Comparison of ENCODE assay signal across 17 cellular contexts in the genomic region with DNA sequence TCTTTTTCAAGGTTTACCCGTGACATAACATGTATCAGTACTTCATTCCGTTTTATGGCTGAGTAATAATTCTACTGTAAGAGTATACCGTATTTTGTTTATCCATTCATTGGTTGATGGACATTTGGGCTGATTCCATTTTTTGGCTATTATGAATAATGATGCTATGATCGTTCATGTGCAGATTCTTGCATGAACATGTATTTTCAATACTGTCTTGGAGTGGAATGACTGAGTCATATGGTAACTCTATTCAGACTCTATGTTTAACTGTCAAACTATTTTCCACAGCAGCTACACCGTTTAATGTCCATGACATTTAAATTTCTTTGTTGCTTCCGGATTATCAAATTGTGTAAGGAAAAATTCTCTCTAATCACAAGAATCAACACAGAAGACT. TPM values are rescaled to one million over a fixed set of nuclear protein-coding genes. Genes with fewer than 3 reads are reported as not detected.
DNase-seq lines count a peak whose midpoint lies in the region; ATAC-seq, FAIRE-seq and TF ChIP-seq lines count a peak whose summit lies in the region.
"Had no signal": no experiment of that assay in that cellular context is flagged by ENCODE, and none has a peak within 500 bp of the region (broad histone marks: within the 10 kb centered on the region; RNA-seq: fewer than 3 reads in every experiment).

No MANE protein-coding gene starts in this region.

- intact Hi-C loops in activated CD4-positive, alpha-beta T cell treated with anti-CD3 and anti-CD28 coated beads, Interleukin-2, amount 10 ng/mL, durations not matched to agents 24 days and 14 days (cut with micrococcal nuclease): no loop called here
- intact Hi-C loops in natural killer cell (cut with micrococcal nuclease): no loop called here

- no peaks in the 10 kb centered on the region for H3K27me3 ChIP-seq in bronchial epithelial cell (ENCODE audit: control insufficient read depth, insufficient read depth, low read length)
- H3K27me3 ChIP-seq: Peyer's patch had no signal

- H3K36me3 ChIP-seq in bronchial epithelial cell (ENCODE audit: control insufficient read depth, insufficient read depth, low read length): peaks cover 14% of the 10 kb centered on the region

- ATAC-seq in natural killer cell: no peak
- no peak for ATAC-seq in natural killer cell treated with Interleukin-12 subunit alpha and Interleukin-12 subunit beta and Interleukin-15 and Interleukin-18, amount 100 ng/mL, for 72 hours
- no peak for ATAC-seq in stimulated activated effector memory CD8-positive, alpha-beta T cell treated with anti-CD3 and anti-CD28 coated beads, Interleukin-12 subunit alpha, Interleukin-12 subunit beta, amount 100 ng/mL, for 72 hours

- H3K4me3 Mint-ChIP-seq in activated CD4-positive, alpha-beta T cell treated with anti-CD3 and anti-CD28 coated beads, Interleukin-2, amount 10 ng/mL, durations not matched to agents 24 days and 14 days: no peak overlapping the region
- H3K4me3 Mint-ChIP-seq in natural killer cell: no peak overlapping the region
- H3K4me3 Mint-ChIP-seq in natural killer cell treated with Interleukin-12 subunit alpha and Interleukin-12 subunit beta and Interleukin-15 and Interleukin-18, amount 100 ng/mL, for 72 hours: no peak overlapping the region
- no peak overlapping the region for H3K4me3 Mint-ChIP-seq in stimulated activated effector memory CD8-positive, alpha-beta T cell treated with anti-CD3 and anti-CD28 coated beads, Interleukin-12 subunit alpha, Interleukin-12 subunit beta, amount 100 ng/mL, for 72 hours
- H3K4me3 Mint-ChIP-seq: IgD-negative memory B cell had no signal

- no peak overlapping the region for H3K4me3 ChIP-seq in bronchial epithelial cell (ENCODE audit: low read depth, low read length)
- H3K4me3 ChIP-seq: Peyer's patch had no signal

- H3K4me1 Mint-ChIP-seq in activated CD4-positive, alpha-beta T cell treated with anti-CD3 and anti-CD28 coated beads, Interleukin-2, amount 10 ng/mL, durations not matched to agents 24 days and 14 days: peaks cover 9% of the 10 kb centered on the region
- H3K4me1 Mint-ChIP-seq in natural killer cell: no peaks in the 10 kb centered on the region
- peaks cover 0 to 7% of the 10 kb centered on the region in 2 donors for H3K4me1 Mint-ChIP-seq in natural killer cell treated with Interleukin-12 subunit alpha and Interleukin-12 subunit beta and Interleukin-15 and Interleukin-18, amount 100 ng/mL, for 72 hours (ENCODE audit: low read depth in 2 of 2)
- peaks cover 12% of the 10 kb centered on the region for H3K4me1 Mint-ChIP-seq in stimulated activated effector memory CD8-positive, alpha-beta T cell treated with anti-CD3 and anti-CD28 coated beads, Interleukin-12 subunit alpha, Interleukin-12 subunit beta, amount 100 ng/mL, for 72 hours
- H3K4me1 Mint-ChIP-seq: IgD-negative memory B cell had no signal

- H3K9me3 Mint-ChIP-seq in activated CD4-positive, alpha-beta T cell treated with anti-CD3 and anti-CD28 coated beads, Interleukin-2, amount 10 ng/mL, durations not matched to agents 24 days and 14 days: no peaks in the 10 kb centered on the region
- no peaks in the 10 kb centered on the region for H3K9me3 Mint-ChIP-seq in natural killer cell
- no peaks in the 10 kb centered on the region for H3K9me3 Mint-ChIP-seq in natural killer cell treated with Interleukin-12 subunit alpha and Interleukin-12 subunit beta and Interleukin-15 and Interleukin-18, amount 100 ng/mL, for 72 hours
- H3K9me3 Mint-ChIP-seq in stimulated activated effector memory CD8-positive, alpha-beta T cell treated with anti-CD3 and anti-CD28 coated beads, Interleukin-12 subunit alpha, Interleukin-12 subunit beta, amount 100 ng/mL, for 72 hours: no peaks in the 10 kb centered on the region
- H3K9me3 Mint-ChIP-seq: IgD-negative memory B cell had no signal

- DNase-seq in activated CD4-positive, alpha-beta T cell treated with anti-CD3 and anti-CD28 coated beads, Interleukin-2, amount 10 ng/mL, durations not matched to agents 24 days and 14 days: no peak
- no peak for DNase-seq in activated CD4-positive, alpha-beta T cell treated with anti-CD3 and anti-CD28 coated beads, Interleukin-2, amount 50 U/mL, for 48 hours
- no peak for DNase-seq in natural killer cell
- DNase-seq in natural killer cell treated with Interleukin-12 subunit alpha and Interleukin-12 subunit beta and Interleukin-15 and Interleukin-18, amount 100 ng/mL, for 72 hours (ENCODE audit: low spot score): no peak
- peak; percentile 97 for DNase-seq in bronchial epithelial cell (ENCODE audit: low read depth)
- DNase-seq in stimulated activated effector memory CD8-positive, alpha-beta T cell treated with anti-CD3 and anti-CD28 coated beads, Interleukin-12 subunit alpha, Interleukin-12 subunit beta, amount 100 ng/mL, for 72 hours (ENCODE audit: low spot score in 2 of 2): no peak
- DNase-seq in foreskin melanocyte: no peak
- no peak for DNase-seq in activated CD8-positive, alpha-beta memory T cell treated with anti-CD3 and anti-CD28 coated beads, Interleukin-2, amount 50 U/mL, for 4 hours
- DNase-seq: Caco-2, H7, NCI-H1417, NCI-H2029 treated with DMSO at 0.1 percent for 48 hours, NCI-H510A treated with DMSO at 0.1 percent for 48 hours, Peyer's patch had no signal

- TF ChIP-seq CTCF in natural killer cell (IDR thresholded peaks at IDR 0.05) (no peak), bronchial epithelial cell (IDR thresholded peaks at IDR 0.05; ENCODE audit: insufficient read depth, low read length, severe bottlenecking) (no peak)

- H3K27ac Mint-ChIP-seq in activated CD4-positive, alpha-beta T cell treated with anti-CD3 and anti-CD28 coated beads, Interleukin-2, amount 10 ng/mL, durations not matched to agents 24 days and 14 days: peak overlapping the region; percentile 48
- H3K27ac Mint-ChIP-seq in natural killer cell: peak overlapping the region; percentile 20 to 56
- no peak overlapping the region for H3K27ac Mint-ChIP-seq in natural killer cell treated with Interleukin-12 subunit alpha and Interleukin-12 subunit beta and Interleukin-15 and Interleukin-18, amount 100 ng/mL, for 72 hours
- peak overlapping the region; percentile 40 for H3K27ac Mint-ChIP-seq in stimulated activated effector memory CD8-positive, alpha-beta T cell treated with anti-CD3 and anti-CD28 coated beads, Interleukin-12 subunit alpha, Interleukin-12 subunit beta, amount 100 ng/mL, for 72 hours

- no peaks in the 10 kb centered on the region for H3K27me3 Mint-ChIP-seq in activated CD4-positive, alpha-beta T cell treated with anti-CD3 and anti-CD28 coated beads, Interleukin-2, amount 10 ng/mL, durations not matched to agents 24 days and 14 days
- H3K27me3 Mint-ChIP-seq in natural killer cell (ENCODE audit: low read depth in 2 of 2): no peaks in the 10 kb centered on the region
- no peaks in the 10 kb centered on the region for H3K27me3 Mint-ChIP-seq in natural killer cell treated with Interleukin-12 subunit alpha and Interleukin-12 subunit beta and Interleukin-15 and Interleukin-18, amount 100 ng/mL, for 72 hours
- H3K27me3 Mint-ChIP-seq: IgD-negative memory B cell had no signal

- H3K36me3 Mint-ChIP-seq in activated CD4-positive, alpha-beta T cell treated with anti-CD3 and anti-CD28 coated beads, Interleukin-2, amount 10 ng/mL, durations not matched to agents 24 days and 14 days (ENCODE audit: low read depth): peaks cover 54% of the 10 kb centered on the region
- peaks cover 9% of the 10 kb centered on the region for H3K36me3 Mint-ChIP-seq in natural killer cell
- peaks cover 13% of the 10 kb centered on the region for H3K36me3 Mint-ChIP-seq in natural killer cell treated with Interleukin-12 subunit alpha and Interleukin-12 subunit beta and Interleukin-15 and Interleukin-18, amount 100 ng/mL, for 72 hours
- H3K36me3 Mint-ChIP-seq in stimulated activated effector memory CD8-positive, alpha-beta T cell treated with anti-CD3 and anti-CD28 coated beads, Interleukin-12 subunit alpha, Interleukin-12 subunit beta, amount 100 ng/mL, for 72 hours: peaks cover 100% of the 10 kb centered on the region

- FAIRE-seq in bronchial epithelial cell (lab: Jason Lieb, UNC): no peak

RNA-seq across cellular contexts. Expression of a gene that starts 17.9 kb away (rescaled TPM):
- 59.3 and 63.4 TPM in 2 replicates for total RNA-seq in activated CD4-positive, alpha-beta T cell treated with anti-CD3 and anti-CD28 coated beads, Interleukin-2, amount 10 ng/mL, durations not matched to agents 24 days and 14 days
- total RNA-seq in natural killer cell: 10 to 100 TPM; 45.8 to 62.2 (median 55.6) TPM
- 10 to 100 TPM; 67.0 to 94.4 TPM for total RNA-seq in natural killer cell treated with Interleukin-12 subunit alpha and Interleukin-12 subunit beta and Interleukin-15 and Interleukin-18, amount 100 ng/mL, for 72 hours
- total RNA-seq in bronchial epithelial cell: 32.5 and 50.5 TPM in 2 replicates

RNA-seq across cellular contexts. Expression of a gene that starts 20.6 kb away (rescaled TPM):
- 55.6 and 58.6 TPM in 2 replicates for total RNA-seq in activated CD4-positive, alpha-beta T cell treated with anti-CD3 and anti-CD28 coated beads, Interleukin-2, amount 10 ng/mL, durations not matched to agents 24 days and 14 days
- total RNA-seq in natural killer cell (10 to 100 TPM; 44.3 to 57.4 (median 45.1) TPM), bronchial epithelial cell (18.7 and 22.4 TPM in 2 replicates)
- 10 to 100 TPM; 25.4 to 50.4 TPM for total RNA-seq in natural killer cell treated with Interleukin-12 subunit alpha and Interleukin-12 subunit beta and Interleukin-15 and Interleukin-18, amount 100 ng/mL, for 72 hours

RNA-seq across cellular contexts. Expression of a gene that starts 43.5 kb away (rescaled TPM):
- total RNA-seq in activated CD4-positive, alpha-beta T cell treated with anti-CD3 and anti-CD28 coated beads, Interleukin-2, amount 10 ng/mL, durations not matched to agents 24 days and 14 days: not detected in 2 replicates
- total RNA-seq in natural killer cell (not detected), bronchial epithelial cell (not detected in 2 replicates)
- total RNA-seq in natural killer cell treated with Interleukin-12 subunit alpha and Interleukin-12 subunit beta and Interleukin-15 and Interleukin-18, amount 100 ng/mL, for 72 hours: not detected
- total RNA-seq: A172, H7, LHCN-M2 had no signal

RNA-seq across cellular contexts. Expression of a gene that starts 52.6 kb away (rescaled TPM):
- total RNA-seq in activated CD4-positive, alpha-beta T cell treated with anti-CD3 and anti-CD28 coated beads, Interleukin-2, amount 10 ng/mL, durations not matched to agents 24 days and 14 days: 1.4 and 3.3 TPM in 2 replicates
- total RNA-seq in natural killer cell (1 to 10 TPM in 1 of 3 donors, not detected in 2; 3.1 TPM), bronchial epithelial cell (0.53 and 2.0 TPM in 2 replicates)
- 1 to 10 TPM in 1 of 2 donors, not detected in 1; 1.5 TPM for total RNA-seq in natural killer cell treated with Interleukin-12 subunit alpha and Interleukin-12 subunit beta and Interleukin-15 and Interleukin-18, amount 100 ng/mL, for 72 hours

Comparison
In these comparisons a context has a peak if more than half of its experiments do, and no peak if none do; other contexts are left out.
1. H3K27ac Mint-ChIP-seq: peak in activated CD4-positive, alpha-beta T cell treated with anti-CD3 and anti-CD28 coated beads, Interleukin-2, amount 10 ng/mL, durations not matched to agents 24 days and 14 days (single experiment), natural killer cell (2 of 2) and stimulated activated effector memory CD8-positive, alpha-beta T cell treated with anti-CD3 and anti-CD28 coated beads, Interleukin-12 subunit alpha, Interleukin-12 subunit beta, amount 100 ng/mL, for 72 hours (single experiment); none in natural killer cell treated with Interleukin-12 subunit alpha and Interleukin-12 subunit beta and Interleukin-15 and Interleukin-18, amount 100 ng/mL, for 72 hours (0 of 2).